Comparison of ENCODE assay signal across 1 cellular context in the genomic region with DNA sequence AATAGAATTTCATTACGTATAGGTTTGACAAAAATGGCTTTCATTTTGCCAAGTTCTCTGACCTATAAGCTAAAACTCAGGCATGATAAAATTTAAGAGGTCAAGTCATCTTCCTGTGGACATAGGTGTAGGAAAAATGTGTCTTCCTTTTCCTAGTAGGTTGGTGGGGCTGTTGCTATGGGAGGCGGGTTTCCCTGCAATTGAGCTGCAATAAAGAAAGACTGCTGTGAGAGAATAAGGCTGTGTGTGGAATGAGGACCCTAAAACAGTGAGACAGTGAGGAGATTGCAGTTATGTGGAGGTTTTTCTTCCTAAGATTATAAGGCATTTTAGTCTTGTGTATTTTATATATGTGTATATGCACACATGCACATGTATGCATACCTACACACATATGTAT.
TF ChIP-seq lines count a peak whose summit lies in the region.

No MANE protein-coding gene starts in this region.

TF ChIP-seq in GM23338, 12 proteins besides CTCF, POLR2A, EP300 and RAD21 (continued from another document):
- TF ChIP-seq POLR2AphosphoS5 (IDR thresholded peaks at IDR 0.05; ENCODE audit: low read depth) = no peak
- TF ChIP-seq CREB1 (CRISPR knock-in tag; IDR thresholded peaks at IDR 0.05; ENCODE audit: low read depth) = no peak
- TF ChIP-seq, protein P1, sequence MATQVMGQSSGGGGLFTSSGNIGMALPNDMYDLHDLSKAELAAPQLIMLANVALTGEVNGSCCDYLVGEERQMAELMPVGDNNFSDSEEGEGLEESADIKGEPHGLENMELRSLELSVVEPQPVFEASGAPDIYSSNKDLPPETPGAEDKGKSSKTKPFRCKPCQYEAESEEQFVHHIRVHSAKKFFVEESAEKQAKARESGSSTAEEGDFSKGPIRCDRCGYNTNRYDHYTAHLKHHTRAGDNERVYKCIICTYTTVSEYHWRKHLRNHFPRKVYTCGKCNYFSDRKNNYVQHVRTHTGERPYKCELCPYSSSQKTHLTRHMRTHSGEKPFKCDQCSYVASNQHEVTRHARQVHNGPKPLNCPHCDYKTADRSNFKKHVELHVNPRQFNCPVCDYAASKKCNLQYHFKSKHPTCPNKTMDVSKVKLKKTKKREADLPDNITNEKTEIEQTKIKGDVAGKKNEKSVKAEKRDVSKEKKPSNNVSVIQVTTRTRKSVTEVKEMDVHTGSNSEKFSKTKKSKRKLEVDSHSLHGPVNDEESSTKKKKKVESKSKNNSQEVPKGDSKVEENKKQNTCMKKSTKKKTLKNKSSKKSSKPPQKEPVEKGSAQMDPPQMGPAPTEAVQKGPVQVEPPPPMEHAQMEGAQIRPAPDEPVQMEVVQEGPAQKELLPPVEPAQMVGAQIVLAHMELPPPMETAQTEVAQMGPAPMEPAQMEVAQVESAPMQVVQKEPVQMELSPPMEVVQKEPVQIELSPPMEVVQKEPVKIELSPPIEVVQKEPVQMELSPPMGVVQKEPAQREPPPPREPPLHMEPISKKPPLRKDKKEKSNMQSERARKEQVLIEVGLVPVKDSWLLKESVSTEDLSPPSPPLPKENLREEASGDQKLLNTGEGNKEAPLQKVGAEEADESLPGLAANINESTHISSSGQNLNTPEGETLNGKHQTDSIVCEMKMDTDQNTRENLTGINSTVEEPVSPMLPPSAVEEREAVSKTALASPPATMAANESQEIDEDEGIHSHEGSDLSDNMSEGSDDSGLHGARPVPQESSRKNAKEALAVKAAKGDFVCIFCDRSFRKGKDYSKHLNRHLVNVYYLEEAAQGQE (IDR thresholded peaks at IDR 0.05; ENCODE audit: unreplicated experiment) = no peak
- TF ChIP-seq, protein P2, sequence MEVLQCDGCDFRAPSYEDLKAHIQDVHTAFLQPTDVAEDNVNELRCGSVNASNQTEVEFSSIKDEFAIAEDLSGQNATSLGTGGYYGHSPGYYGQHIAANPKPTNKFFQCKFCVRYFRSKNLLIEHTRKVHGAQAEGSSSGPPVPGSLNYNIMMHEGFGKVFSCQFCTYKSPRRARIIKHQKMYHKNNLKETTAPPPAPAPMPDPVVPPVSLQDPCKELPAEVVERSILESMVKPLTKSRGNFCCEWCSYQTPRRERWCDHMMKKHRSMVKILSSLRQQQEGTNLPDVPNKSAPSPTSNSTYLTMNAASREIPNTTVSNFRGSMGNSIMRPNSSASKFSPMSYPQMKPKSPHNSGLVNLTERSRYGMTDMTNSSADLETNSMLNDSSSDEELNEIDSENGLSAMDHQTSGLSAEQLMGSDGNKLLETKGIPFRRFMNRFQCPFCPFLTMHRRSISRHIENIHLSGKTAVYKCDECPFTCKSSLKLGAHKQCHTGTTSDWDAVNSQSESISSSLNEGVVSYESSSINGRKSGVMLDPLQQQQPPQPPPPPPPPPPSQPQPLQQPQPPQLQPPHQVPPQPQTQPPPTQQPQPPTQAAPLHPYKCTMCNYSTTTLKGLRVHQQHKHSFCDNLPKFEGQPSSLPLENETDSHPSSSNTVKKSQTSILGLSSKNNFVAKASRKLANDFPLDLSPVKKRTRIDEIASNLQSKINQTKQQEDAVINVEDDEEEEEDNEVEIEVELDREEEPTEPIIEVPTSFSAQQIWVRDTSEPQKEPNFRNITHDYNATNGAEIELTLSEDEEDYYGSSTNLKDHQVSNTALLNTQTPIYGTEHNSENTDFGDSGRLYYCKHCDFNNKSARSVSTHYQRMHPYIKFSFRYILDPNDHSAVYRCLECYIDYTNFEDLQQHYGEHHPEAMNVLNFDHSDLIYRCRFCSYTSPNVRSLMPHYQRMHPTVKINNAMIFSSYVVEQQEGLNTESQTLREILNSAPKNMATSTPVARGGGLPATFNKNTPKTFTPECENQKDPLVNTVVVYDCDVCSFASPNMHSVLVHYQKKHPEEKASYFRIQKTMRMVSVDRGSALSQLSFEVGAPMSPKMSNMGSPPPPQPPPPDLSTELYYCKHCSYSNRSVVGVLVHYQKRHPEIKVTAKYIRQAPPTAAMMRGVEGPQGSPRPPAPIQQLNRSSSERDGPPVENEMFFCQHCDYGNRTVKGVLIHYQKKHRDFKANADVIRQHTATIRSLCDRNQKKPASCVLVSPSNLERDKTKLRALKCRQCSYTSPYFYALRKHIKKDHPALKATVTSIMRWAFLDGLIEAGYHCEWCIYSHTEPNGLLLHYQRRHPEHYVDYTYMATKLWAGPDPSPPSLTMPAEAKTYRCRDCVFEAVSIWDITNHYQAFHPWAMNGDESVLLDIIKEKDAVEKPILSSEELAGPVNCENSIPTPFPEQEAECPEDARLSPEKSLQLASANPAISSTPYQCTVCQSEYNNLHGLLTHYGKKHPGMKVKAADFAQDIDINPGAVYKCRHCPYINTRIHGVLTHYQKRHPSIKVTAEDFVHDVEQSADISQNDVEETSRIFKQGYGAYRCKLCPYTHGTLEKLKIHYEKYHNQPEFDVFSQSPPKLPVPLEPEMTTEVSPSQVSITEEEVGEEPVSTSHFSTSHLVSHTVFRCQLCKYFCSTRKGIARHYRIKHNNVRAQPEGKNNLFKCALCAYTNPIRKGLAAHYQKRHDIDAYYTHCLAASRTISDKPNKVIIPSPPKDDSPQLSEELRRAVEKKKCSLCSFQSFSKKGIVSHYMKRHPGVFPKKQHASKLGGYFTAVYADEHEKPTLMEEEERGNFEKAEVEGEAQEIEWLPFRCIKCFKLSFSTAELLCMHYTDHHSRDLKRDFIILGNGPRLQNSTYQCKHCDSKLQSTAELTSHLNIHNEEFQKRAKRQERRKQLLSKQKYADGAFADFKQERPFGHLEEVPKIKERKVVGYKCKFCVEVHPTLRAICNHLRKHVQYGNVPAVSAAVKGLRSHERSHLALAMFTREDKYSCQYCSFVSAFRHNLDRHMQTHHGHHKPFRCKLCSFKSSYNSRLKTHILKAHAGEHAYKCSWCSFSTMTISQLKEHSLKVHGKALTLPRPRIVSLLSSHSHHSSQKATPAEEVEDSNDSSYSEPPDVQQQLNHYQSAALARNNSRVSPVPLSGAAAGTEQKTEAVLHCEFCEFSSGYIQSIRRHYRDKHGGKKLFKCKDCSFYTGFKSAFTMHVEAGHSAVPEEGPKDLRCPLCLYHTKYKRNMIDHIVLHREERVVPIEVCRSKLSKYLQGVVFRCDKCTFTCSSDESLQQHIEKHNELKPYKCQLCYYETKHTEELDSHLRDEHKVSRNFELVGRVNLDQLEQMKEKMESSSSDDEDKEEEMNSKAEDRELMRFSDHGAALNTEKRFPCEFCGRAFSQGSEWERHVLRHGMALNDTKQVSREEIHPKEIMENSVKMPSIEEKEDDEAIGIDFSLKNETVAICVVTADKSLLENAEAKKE (CRISPR knock-in tag; IDR thresholded peaks at IDR 0.05) = no peak
- TF ChIP-seq JUNB (IDR thresholded peaks at IDR 0.05; ENCODE audit: unreplicated experiment) = no peak
- TF ChIP-seq, protein P3, sequence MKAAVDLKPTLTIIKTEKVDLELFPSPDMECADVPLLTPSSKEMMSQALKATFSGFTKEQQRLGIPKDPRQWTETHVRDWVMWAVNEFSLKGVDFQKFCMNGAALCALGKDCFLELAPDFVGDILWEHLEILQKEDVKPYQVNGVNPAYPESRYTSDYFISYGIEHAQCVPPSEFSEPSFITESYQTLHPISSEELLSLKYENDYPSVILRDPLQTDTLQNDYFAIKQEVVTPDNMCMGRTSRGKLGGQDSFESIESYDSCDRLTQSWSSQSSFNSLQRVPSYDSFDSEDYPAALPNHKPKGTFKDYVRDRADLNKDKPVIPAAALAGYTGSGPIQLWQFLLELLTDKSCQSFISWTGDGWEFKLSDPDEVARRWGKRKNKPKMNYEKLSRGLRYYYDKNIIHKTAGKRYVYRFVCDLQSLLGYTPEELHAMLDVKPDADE (IDR thresholded peaks at IDR 0.05) = no peak
- TF ChIP-seq EZH2phosphoT487 (IDR thresholded peaks at IDR 0.05; ENCODE audit: unreplicated experiment) = no peak
- no peak for TF ChIP-seq ZNF331 (CRISPR knock-in tag; IDR thresholded peaks at IDR 0.05; ENCODE audit: low read depth)
- TF ChIP-seq EZH2 (IDR thresholded peaks at IDR 0.05; ENCODE audit: low read depth, unreplicated experiment) = no peak
